22 cellular contexts compared by ENCODE assay signal in genomic region chr11:8287297-8288070, GRCh38. TPM values are rescaled to one million over a fixed set of nuclear protein-coding genes. Genes with fewer than 3 reads are reported as not detected.
"Had no signal": no experiment of that assay in that cellular context is flagged by ENCODE, and none has a peak within 500 bp of the region (broad histone marks: within the 10 kb centered on the region; RNA-seq: fewer than 3 reads in every experiment).

No MANE protein-coding gene starts in this region.

- H3K36me3 ChIP-seq: prostate gland, stomach, upper lobe of left lung had no signal

- FAIRE-seq: endometrium, keratinocyte had no signal

- H3K9me3 ChIP-seq: prostate gland, stomach, upper lobe of left lung had no signal

- ATAC-seq: activated CD8-positive, alpha-beta T cell treated with anti-CD3 and anti-CD28 coated beads, Interleukin-2, amount 10 ng/mL, durations not matched to agents 7 days and 5 days; right cardiac atrium had no signal

- H3K27ac ChIP-seq: prostate gland, stomach, upper lobe of left lung had no signal

- H3K4me3 ChIP-seq: prostate gland, skin epidermis, stomach, upper lobe of left lung had no signal

- H3K4me1 ChIP-seq: prostate gland had no signal

- DNase-seq: activated CD4-positive, alpha-beta T cell treated with anti-CD3 and anti-CD28 coated beads for 48 hours; activated CD4-positive, CD25-positive, alpha-beta regulatory T cell; activated CD8-positive, alpha-beta T cell treated with anti-CD3 and anti-CD28 coated beads, Interleukin-2, amount 10 ng/mL, durations not matched to agents 7 days and 5 days; activated naive CD4-positive, alpha-beta T cell; activated naive CD8-positive, alpha-beta T cell treated with anti-CD3 and anti-CD28 coated beads for 36 hours; amniotic stem cell; erythroblast; foreskin melanocyte; glutamatergic neuron; hypothalamus; midbrain; nucleus accumbens; right cardiac atrium; stimulated activated CD4-positive, alpha-beta T cell treated with anti-CD3 and anti-CD28 coated beads, Interleukin-15, amount 100 ng/mL, for 24 hours; stimulated activated CD4-positive, alpha-beta T cell treated with anti-CD3 and anti-CD28 coated beads, Interleukin-2, amount 100 ng/mL, for 48 hours; stomach had no signal

- H3K27me3 ChIP-seq: upper lobe of left lung had no signal

RNA-seq across cellular contexts. Expression of gene LMO1, which starts 23.8 kb away (rescaled TPM):
- total RNA-seq: activated CD8-positive, alpha-beta T cell treated with anti-CD3 and anti-CD28 coated beads, Interleukin-2, amount 10 ng/mL, durations not matched to agents 7 days and 5 days; activated naive CD8-positive, alpha-beta T cell treated with anti-CD3 and anti-CD28 coated beads for 36 hours; lung microvascular endothelial cell; prostate gland; stomach had no signal
